ENCODE assay signal across 11 cellular contexts in genomic region chr3:127991251-127991650, GRCh38.
"Had no signal": no experiment of that assay in that cellular context is flagged by ENCODE, and none has a peak within 500 bp of the region (broad histone marks: within the 10 kb centered on the region; RNA-seq: fewer than 3 reads in every experiment).

No MANE protein-coding gene starts in this region.

- FAIRE-seq: H1, H54 had no signal

- H3K4me1 ChIP-seq: HAP-1 had no signal

- H2AFZ ChIP-seq: GM23248, GM23338 had no signal

- ATAC-seq: HCT116 had no signal

- H3K4me3 Mint-ChIP-seq: GM23338, H9, HFFc6 had no signal

- DNase-seq: GM23248, GOT3, H7, H9, HCEC 1CT, HFFc6 had no signal

- H3K4me3 ChIP-seq: GM23248, GM23338, HAP-1 had no signal

- H3K36me3 ChIP-seq: HAP-1 had no signal

- H3K27ac ChIP-seq: GM23248 had no signal

- H3K9me3 Mint-ChIP-seq: GM23338, H9, HFFc6 had no signal

- H3K9me3 ChIP-seq: HAP-1 had no signal

- H3K9ac ChIP-seq: GM23248 had no signal

- H3K27ac Mint-ChIP-seq: GM23338, HFFc6 had no signal

- H3K4me2 ChIP-seq: GM23338 had no signal
